Comparison of ENCODE assay signal across 24 cellular contexts in genomic region chr10:128380946-128381345, GRCh38.
"Had no signal": no experiment of that assay in that cellular context is flagged by ENCODE, and none has a peak within 500 bp of the region (broad histone marks: within the 10 kb centered on the region; RNA-seq: fewer than 3 reads in every experiment).

No MANE protein-coding gene starts in this region.

- H3K36me3 ChIP-seq: colonic mucosa, esophagus squamous epithelium, gastrocnemius medialis, heart right ventricle, left lung, lower lobe of right lung had no signal

- H3K4me1 ChIP-seq: colonic mucosa, esophagus squamous epithelium, heart right ventricle, left lung, lower lobe of right lung had no signal

- H3K27ac Mint-ChIP-seq: mesothelial cell of epicardium had no signal

- H3K4me3 Mint-ChIP-seq: mesothelial cell of epicardium had no signal

- H3K4me1 Mint-ChIP-seq: mesothelial cell of epicardium had no signal

- H3K9me3 ChIP-seq: colonic mucosa, esophagus squamous epithelium, gastrocnemius medialis, heart right ventricle, left lung, lower lobe of right lung, mucosa of descending colon had no signal

- H3K27ac ChIP-seq: colonic mucosa, dorsolateral prefrontal cortex, epithelial cell of prostate, esophagus squamous epithelium, gastrocnemius medialis, heart right ventricle, left lung, lower lobe of right lung had no signal

- ATAC-seq: esophagus mucosa, gastrocnemius medialis, heart right ventricle, left cardiac atrium, left lung, left ventricle myocardium superior, lower lobe of right lung, mucosa of descending colon had no signal

- H3K36me3 Mint-ChIP-seq: mesothelial cell of epicardium had no signal

- H3K4me3 ChIP-seq: colonic mucosa, dorsolateral prefrontal cortex, esophagus squamous epithelium, gastrocnemius medialis, heart right ventricle, left lung, lower lobe of right lung, mucosa of descending colon had no signal

- DNase-seq: cerebellar nuclear complex; colonic mucosa; dermis blood vessel endothelial cell; dorsolateral prefrontal cortex; effector CD4-positive, alpha-beta T cell; effector memory CD4-positive, alpha-beta T cell; erythroblast; esophagus squamous epithelium; foreskin fibroblast; foreskin melanocyte; gastrocnemius medialis; glutamatergic neuron; head of caudate nucleus; heart right ventricle; hippocampal formation; left cardiac atrium; left lung; left ventricle myocardium superior; lower lobe of right lung; mesenchymal stem cell; mucosa of descending colon had no signal

- H3K9me3 Mint-ChIP-seq: mesothelial cell of epicardium had no signal

- H3K27me3 ChIP-seq: colonic mucosa, esophagus squamous epithelium, gastrocnemius medialis had no signal
